1 cellular context compared by ENCODE assay signal in genomic region chr17:75749545-75750389, GRCh38.
A peak's percentile ranks its signal among the peaks of the same experiment; 100 is the strongest.
TF ChIP-seq lines count a peak whose summit lies in the region.

No MANE protein-coding gene starts in this region.

TF ChIP-seq in HEK293, 187 proteins besides CTCF, POLR2A, EP300 and RAD21 (continued from another document):
- no peak for TF ChIP-seq ZNF843 (tag by site-specific recombination; IDR thresholded peaks at IDR 0.05)
- no peak; the same call in 1 of the 2 replicates for TF ChIP-seq ZNF423 (tag by site-specific recombination; IDR thresholded peaks at IDR 0.05)
- no peak for TF ChIP-seq ZBTB6 (tag by site-specific recombination; IDR thresholded peaks at IDR 0.05)
- TF ChIP-seq ZNF548 (tag by site-specific recombination; IDR thresholded peaks at IDR 0.05) = no peak
- no peak for TF ChIP-seq ZNF76 (tag by site-specific recombination; IDR thresholded peaks at IDR 0.05; ENCODE audit: borderline replicate concordance, low read depth)
- no peak for TF ChIP-seq MZF1 (tag by site-specific recombination; IDR thresholded peaks at IDR 0.05; ENCODE audit: borderline replicate concordance)
- TF ChIP-seq ZNF704 (tag by site-specific recombination; IDR thresholded peaks at IDR 0.05) = no peak
- TF ChIP-seq ZNF544 (tag by site-specific recombination; IDR thresholded peaks at IDR 0.05) = no peak
- TF ChIP-seq ZNF16 (tag by site-specific recombination; IDR thresholded peaks at IDR 0.05; ENCODE audit: low read depth) = no peak
- TF ChIP-seq ZNF350 (tag by site-specific recombination; IDR thresholded peaks at IDR 0.05) = no peak
- TF ChIP-seq ZNF629 (tag by site-specific recombination; IDR thresholded peaks at IDR 0.05) = peak; percentile 32; the same call in 1 of the 2 replicates
- TF ChIP-seq ZNF585B (tag by site-specific recombination; IDR thresholded peaks at IDR 0.05) = no peak
- no peak for TF ChIP-seq ZNF366 (tag by site-specific recombination; conservative IDR thresholded peaks at IDR 0.05)
- TF ChIP-seq ZNF19 (tag by site-specific recombination; IDR thresholded peaks at IDR 0.05; ENCODE audit: low read depth) = no peak
- TF ChIP-seq ZNF529 (tag by site-specific recombination; IDR thresholded peaks at IDR 0.05; ENCODE audit: insufficient replicate concordance) = no peak
- peak; percentile 64; the same call in 1 of the 2 replicates for TF ChIP-seq BCL11B (tag by site-specific recombination; IDR thresholded peaks at IDR 0.05; ENCODE audit: low read depth)
- no peak for TF ChIP-seq ZSCAN4 (tag by site-specific recombination; IDR thresholded peaks at IDR 0.05)
- TF ChIP-seq ZNF426 (tag by site-specific recombination; IDR thresholded peaks at IDR 0.05) = no peak
- no peak for TF ChIP-seq ZNF292 (tag by site-specific recombination; IDR thresholded peaks at IDR 0.05; ENCODE audit: borderline replicate concordance, low read depth)
- TF ChIP-seq ZFP41 (tag by site-specific recombination; IDR thresholded peaks at IDR 0.05; ENCODE audit: borderline replicate concordance) = no peak
- TF ChIP-seq ZNF701 (tag by site-specific recombination; IDR thresholded peaks at IDR 0.05) = no peak
- TF ChIP-seq ZNF354C (tag by site-specific recombination; IDR thresholded peaks at IDR 0.05; ENCODE audit: borderline replicate concordance, low read depth) = no peak
- no peak for TF ChIP-seq HOXA7 (CRISPR knock-in tag; IDR thresholded peaks at IDR 0.05; ENCODE audit: borderline replicate concordance)
- TF ChIP-seq ZNF391 (tag by site-specific recombination; IDR thresholded peaks at IDR 0.05; ENCODE audit: borderline replicate concordance, low read depth) = no peak; the same call in 1 of the 2 replicates
- TF ChIP-seq SCRT2 (tag by site-specific recombination; IDR thresholded peaks at IDR 0.05) = peak; percentile 94
- TF ChIP-seq ZNF248 (tag by site-specific recombination; IDR thresholded peaks at IDR 0.05) = no peak
- no peak for TF ChIP-seq ZNF138 (tag by site-specific recombination; IDR thresholded peaks at IDR 0.05; ENCODE audit: borderline replicate concordance)
- TF ChIP-seq GLI4 (tag by site-specific recombination; IDR thresholded peaks at IDR 0.05) = no peak
- TF ChIP-seq YY2 (tag by site-specific recombination; IDR thresholded peaks at IDR 0.05) = no peak
- TF ChIP-seq ZNF664 (tag by site-specific recombination; IDR thresholded peaks at IDR 0.05) = peak; percentile 60
- TF ChIP-seq ZNF148 (tag by site-specific recombination; IDR thresholded peaks at IDR 0.05; ENCODE audit: borderline replicate concordance) = no peak
- no peak for TF ChIP-seq ZNF302 (tag by site-specific recombination; IDR thresholded peaks at IDR 0.05; ENCODE audit: low read depth)
- TF ChIP-seq EGR2 (tag by site-specific recombination; IDR thresholded peaks at IDR 0.05; ENCODE audit: low read depth) = no peak
- TF ChIP-seq ZNF174 (tag by site-specific recombination; IDR thresholded peaks at IDR 0.05) = no peak
- no peak for TF ChIP-seq ZBTB8A (tag by site-specific recombination; IDR thresholded peaks at IDR 0.05)
- no peak for TF ChIP-seq ZNF521 (tag by site-specific recombination; IDR thresholded peaks at IDR 0.05)
- TF ChIP-seq WT1 (tag by site-specific recombination; IDR thresholded peaks at IDR 0.05) = no peak
- no peak for TF ChIP-seq RBAK (tag by site-specific recombination; IDR thresholded peaks at IDR 0.05)
- no peak for TF ChIP-seq FEZF1 (tag by site-specific recombination; IDR thresholded peaks at IDR 0.05)
- TF ChIP-seq ZNF184 (tag by site-specific recombination; IDR thresholded peaks at IDR 0.05) = no peak
- no peak for TF ChIP-seq ZNF211 (tag by site-specific recombination; IDR thresholded peaks at IDR 0.05; ENCODE audit: low read depth)
- no peak for TF ChIP-seq ZNF133 (tag by site-specific recombination; IDR thresholded peaks at IDR 0.05)
- no peak for TF ChIP-seq YY1 (tag by site-specific recombination; IDR thresholded peaks at IDR 0.05)
- no peak for TF ChIP-seq ZNF26 (tag by site-specific recombination; IDR thresholded peaks at IDR 0.05)
- TF ChIP-seq ZNF146 (tag by site-specific recombination; IDR thresholded peaks at IDR 0.05) = no peak
- no peak for TF ChIP-seq ZNF10 (tag by site-specific recombination; IDR thresholded peaks at IDR 0.05)
TF ChIP-seq in HEK293: peak in this region for 26.
